Comparison of ENCODE assay signal across 1 cellular context in the genomic region with DNA sequence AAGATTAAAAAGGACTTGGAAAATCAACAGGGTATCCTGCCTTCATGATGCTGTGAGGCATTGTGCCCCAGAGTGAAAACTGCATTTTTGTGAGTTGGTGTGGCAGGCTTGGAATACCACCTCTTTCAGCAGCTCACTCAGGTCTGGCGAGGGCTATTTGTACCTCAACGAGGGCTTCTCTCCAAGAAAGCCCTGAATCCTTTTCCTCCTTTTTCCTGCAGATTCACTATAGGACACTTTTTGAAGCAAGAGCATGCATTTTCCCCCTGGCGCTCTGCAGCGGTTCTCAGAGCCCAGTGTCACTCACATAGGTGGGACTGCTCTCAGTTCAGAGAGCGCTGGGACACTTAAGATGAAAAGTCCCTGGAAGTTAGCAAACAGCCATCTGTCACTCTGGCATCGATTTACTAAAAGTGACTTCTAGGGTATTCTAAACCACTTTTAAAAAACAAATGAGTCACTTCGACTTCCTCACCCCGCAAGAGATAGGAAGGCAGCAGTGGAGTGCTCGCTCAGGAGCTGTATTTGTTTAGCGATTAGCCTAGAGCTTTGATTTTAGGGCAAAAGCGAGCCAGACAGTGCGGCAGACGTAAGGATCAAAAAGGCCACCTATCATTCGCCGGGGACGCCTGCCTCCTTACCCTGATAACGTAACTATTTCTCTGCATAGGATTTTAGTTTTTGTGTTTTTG.
TF ChIP-seq lines count a peak whose summit lies in the region.

No MANE protein-coding gene starts in this region.

TF ChIP-seq in HepG2, 621 proteins besides CTCF, POLR2A, EP300 and RAD21 (continued from another document and continues in another):
- TF ChIP-seq, protein P1, sequence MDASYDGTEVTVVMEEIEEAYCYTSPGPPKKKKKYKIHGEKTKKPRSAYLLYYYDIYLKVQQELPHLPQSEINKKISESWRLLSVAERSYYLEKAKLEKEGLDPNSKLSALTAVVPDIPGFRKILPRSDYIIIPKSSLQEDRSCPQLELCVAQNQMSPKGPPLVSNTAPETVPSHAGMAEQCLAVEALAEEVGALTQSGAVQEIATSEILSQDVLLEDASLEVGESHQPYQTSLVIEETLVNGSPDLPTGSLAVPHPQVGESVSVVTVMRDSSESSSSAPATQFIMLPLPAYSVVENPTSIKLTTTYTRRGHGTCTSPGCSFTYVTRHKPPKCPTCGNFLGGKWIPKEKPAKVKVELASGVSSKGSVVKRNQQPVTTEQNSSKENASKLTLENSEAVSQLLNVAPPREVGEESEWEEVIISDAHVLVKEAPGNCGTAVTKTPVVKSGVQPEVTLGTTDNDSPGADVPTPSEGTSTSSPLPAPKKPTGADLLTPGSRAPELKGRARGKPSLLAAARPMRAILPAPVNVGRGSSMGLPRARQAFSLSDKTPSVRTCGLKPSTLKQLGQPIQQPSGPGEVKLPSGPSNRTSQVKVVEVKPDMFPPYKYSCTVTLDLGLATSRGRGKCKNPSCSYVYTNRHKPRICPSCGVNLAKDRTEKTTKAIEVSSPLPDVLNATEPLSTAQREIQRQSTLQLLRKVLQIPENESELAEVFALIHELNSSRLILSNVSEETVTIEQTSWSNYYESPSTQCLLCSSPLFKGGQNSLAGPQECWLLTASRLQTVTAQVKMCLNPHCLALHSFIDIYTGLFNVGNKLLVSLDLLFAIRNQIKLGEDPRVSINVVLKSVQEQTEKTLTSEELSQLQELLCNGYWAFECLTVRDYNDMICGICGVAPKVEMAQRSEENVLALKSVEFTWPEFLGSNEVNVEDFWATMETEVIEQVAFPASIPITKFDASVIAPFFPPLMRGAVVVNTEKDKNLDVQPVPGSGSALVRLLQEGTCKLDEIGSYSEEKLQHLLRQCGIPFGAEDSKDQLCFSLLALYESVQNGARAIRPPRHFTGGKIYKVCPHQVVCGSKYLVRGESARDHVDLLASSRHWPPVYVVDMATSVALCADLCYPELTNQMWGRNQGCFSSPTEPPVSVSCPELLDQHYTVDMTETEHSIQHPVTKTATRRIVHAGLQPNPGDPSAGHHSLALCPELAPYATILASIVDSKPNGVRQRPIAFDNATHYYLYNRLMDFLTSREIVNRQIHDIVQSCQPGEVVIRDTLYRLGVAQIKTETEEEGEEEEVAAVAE (CRISPR knock-in tag; IDR thresholded peaks at IDR 0.05; ENCODE audit: borderline replicate concordance), result no peak
- TF ChIP-seq, protein P2, sequence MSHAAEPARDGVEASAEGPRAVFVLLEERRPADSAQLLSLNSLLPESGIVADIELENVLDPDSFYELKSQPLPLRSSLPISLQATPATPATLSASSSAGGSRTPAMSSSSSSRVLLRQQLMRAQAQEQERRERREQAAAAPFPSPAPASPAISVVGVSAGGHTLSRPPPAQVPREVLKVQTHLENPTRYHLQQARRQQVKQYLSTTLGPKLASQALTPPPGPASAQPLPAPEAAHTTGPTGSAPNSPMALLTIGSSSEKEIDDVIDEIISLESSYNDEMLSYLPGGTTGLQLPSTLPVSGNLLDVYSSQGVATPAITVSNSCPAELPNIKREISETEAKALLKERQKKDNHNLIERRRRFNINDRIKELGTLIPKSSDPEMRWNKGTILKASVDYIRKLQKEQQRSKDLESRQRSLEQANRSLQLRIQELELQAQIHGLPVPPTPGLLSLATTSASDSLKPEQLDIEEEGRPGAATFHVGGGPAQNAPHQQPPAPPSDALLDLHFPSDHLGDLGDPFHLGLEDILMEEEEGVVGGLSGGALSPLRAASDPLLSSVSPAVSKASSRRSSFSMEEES (CRISPR knock-in tag; IDR thresholded peaks at IDR 0.05), result no peak; the same call in 1 of the 2 replicates
- TF ChIP-seq SP2 (CRISPR knock-in tag; IDR thresholded peaks at IDR 0.05) (no peak), MBD4 (IDR thresholded peaks at IDR 0.05; ENCODE audit: borderline replicate concordance, low read length) (peak; percentile 95; the same call in 1 of the 2 replicates), SALL2 (CRISPR knock-in tag; IDR thresholded peaks at IDR 0.05) (no peak), ARNT2 (CRISPR knock-in tag; IDR thresholded peaks at IDR 0.05; ENCODE audit: low read depth) (no peak), ZNF160 (CRISPR knock-in tag; IDR thresholded peaks at IDR 0.05) (no peak), ZNF614 (CRISPR knock-in tag; IDR thresholded peaks at IDR 0.05; ENCODE audit: borderline replicate concordance) (no peak), DPF2 (CRISPR knock-in tag; IDR thresholded peaks at IDR 0.05; ENCODE audit: borderline replicate concordance, low read depth) (peak; percentile 66; the same call in 1 of the 2 replicates), BRD4 (CRISPR knock-in tag; IDR thresholded peaks at IDR 0.05) (no peak), CEBPG (CRISPR knock-in tag; IDR thresholded peaks at IDR 0.05) (peak; percentile 72), PITX1 (CRISPR knock-in tag; IDR thresholded peaks at IDR 0.05) (peak; percentile 100), ZMYM4 (CRISPR knock-in tag; IDR thresholded peaks at IDR 0.05) (peak; percentile 72), CENPX (CRISPR knock-in tag; IDR thresholded peaks at IDR 0.05) (no peak), HNRNPUL1 (IDR thresholded peaks at IDR 0.05; ENCODE audit: low read depth, low read length) (no peak), MTF2 (CRISPR knock-in tag; IDR thresholded peaks at IDR 0.05; ENCODE audit: borderline replicate concordance) (no peak), SRSF9 (IDR thresholded peaks at IDR 0.05; ENCODE audit: borderline replicate concordance, insufficient read depth, low read depth, low read length, poor library complexity, severe bottlenecking) (no peak), ZNF75D (CRISPR knock-in tag; IDR thresholded peaks at IDR 0.05; ENCODE audit: borderline replicate concordance) (no peak)
- TF ChIP-seq, protein P3, sequence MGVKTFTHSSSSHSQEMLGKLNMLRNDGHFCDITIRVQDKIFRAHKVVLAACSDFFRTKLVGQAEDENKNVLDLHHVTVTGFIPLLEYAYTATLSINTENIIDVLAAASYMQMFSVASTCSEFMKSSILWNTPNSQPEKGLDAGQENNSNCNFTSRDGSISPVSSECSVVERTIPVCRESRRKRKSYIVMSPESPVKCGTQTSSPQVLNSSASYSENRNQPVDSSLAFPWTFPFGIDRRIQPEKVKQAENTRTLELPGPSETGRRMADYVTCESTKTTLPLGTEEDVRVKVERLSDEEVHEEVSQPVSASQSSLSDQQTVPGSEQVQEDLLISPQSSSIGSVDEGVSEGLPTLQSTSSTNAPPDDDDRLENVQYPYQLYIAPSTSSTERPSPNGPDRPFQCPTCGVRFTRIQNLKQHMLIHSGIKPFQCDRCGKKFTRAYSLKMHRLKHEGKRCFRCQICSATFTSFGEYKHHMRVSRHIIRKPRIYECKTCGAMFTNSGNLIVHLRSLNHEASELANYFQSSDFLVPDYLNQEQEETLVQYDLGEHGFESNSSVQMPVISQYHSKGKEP (CRISPR knock-in tag; IDR thresholded peaks at IDR 0.05), result no peak
- TF ChIP-seq, protein P4, sequence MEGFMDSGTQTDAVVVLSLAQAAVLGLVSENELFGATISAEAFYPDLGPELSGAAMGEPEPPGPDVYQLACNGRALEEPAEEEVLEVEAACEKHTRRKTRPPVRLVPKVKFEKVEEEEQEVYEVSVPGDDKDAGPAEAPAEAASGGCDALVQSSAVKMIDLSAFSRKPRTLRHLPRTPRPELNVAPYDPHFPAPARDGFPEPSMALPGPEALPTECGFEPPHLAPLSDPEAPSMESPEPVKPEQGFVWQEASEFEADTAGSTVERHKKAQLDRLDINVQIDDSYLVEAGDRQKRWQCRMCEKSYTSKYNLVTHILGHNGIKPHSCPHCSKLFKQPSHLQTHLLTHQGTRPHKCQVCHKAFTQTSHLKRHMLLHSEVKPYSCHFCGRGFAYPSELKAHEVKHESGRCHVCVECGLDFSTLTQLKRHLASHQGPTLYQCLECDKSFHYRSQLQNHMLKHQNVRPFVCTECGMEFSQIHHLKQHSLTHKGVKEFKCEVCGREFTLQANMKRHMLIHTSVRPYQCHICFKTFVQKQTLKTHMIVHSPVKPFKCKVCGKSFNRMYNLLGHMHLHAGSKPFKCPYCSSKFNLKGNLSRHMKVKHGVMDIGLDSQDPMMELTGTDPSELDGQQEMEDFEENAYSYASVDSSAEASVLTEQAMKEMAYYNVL (CRISPR knock-in tag; IDR thresholded peaks at IDR 0.05; ENCODE audit: borderline replicate concordance), result peak; percentile 85
- TF ChIP-seq, protein P5, sequence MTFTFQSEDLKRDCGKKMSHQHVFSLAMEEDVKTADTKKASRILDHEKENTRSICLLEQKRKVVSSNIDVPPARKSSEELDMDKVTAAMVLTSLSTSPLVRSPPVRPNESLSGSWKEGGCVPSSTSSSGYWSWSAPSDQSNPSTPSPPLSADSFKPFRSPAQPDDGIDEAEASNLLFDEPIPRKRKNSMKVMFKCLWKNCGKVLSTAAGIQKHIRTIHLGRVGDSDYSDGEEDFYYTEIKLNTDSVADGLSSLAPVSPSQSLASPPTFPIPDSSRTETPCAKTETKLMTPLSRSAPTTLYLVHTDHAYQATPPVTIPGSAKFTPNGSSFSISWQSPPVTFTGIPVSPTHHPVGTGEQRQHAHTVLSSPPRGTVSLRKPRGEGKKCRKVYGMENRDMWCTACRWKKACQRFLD (CRISPR knock-in tag; IDR thresholded peaks at IDR 0.05; ENCODE audit: borderline replicate concordance), result no peak
- TF ChIP-seq, protein P6, sequence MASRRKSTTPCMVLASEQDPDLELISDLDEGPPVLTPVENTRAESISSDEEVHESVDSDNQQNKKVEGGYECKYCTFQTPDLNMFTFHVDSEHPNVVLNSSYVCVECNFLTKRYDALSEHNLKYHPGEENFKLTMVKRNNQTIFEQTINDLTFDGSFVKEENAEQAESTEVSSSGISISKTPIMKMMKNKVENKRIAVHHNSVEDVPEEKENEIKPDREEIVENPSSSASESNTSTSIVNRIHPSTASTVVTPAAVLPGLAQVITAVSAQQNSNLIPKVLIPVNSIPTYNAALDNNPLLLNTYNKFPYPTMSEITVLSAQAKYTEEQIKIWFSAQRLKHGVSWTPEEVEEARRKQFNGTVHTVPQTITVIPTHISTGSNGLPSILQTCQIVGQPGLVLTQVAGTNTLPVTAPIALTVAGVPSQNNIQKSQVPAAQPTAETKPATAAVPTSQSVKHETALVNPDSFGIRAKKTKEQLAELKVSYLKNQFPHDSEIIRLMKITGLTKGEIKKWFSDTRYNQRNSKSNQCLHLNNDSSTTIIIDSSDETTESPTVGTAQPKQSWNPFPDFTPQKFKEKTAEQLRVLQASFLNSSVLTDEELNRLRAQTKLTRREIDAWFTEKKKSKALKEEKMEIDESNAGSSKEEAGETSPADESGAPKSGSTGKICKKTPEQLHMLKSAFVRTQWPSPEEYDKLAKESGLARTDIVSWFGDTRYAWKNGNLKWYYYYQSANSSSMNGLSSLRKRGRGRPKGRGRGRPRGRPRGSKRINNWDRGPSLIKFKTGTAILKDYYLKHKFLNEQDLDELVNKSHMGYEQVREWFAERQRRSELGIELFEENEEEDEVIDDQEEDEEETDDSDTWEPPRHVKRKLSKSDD (CRISPR knock-in tag; IDR thresholded peaks at IDR 0.05; ENCODE audit: low read depth), result no peak; the same call in 1 of the 2 replicates
- TF ChIP-seq, protein P7, sequence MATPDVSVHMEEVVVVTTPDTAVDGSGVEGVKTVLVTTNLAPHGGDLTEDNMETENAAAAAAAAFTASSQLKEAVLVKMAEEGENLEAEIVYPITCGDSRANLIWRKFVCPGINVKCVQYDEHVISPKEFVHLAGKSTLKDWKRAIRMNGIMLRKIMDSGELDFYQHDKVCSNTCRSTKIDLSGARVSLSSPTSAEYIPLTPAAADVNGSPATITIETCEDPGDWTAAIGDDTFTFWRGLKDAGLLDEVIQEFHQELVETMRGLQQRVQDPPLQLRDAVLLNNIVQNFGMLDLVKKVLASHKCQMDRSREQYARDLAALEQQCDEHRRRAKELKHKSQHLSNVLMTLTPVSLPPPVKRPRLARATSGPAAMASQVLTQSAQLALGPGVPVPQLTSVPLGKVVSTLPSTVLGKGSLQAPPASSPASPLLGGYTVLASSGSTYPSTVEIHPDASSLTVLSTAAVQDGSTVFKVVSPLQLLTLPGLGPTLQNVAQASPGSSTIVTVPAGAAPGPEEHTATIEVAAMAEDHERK (CRISPR knock-in tag; IDR thresholded peaks at IDR 0.05; ENCODE audit: low read depth), result no peak; the same call in 1 of the 2 replicates
- TF ChIP-seq, protein P8, sequence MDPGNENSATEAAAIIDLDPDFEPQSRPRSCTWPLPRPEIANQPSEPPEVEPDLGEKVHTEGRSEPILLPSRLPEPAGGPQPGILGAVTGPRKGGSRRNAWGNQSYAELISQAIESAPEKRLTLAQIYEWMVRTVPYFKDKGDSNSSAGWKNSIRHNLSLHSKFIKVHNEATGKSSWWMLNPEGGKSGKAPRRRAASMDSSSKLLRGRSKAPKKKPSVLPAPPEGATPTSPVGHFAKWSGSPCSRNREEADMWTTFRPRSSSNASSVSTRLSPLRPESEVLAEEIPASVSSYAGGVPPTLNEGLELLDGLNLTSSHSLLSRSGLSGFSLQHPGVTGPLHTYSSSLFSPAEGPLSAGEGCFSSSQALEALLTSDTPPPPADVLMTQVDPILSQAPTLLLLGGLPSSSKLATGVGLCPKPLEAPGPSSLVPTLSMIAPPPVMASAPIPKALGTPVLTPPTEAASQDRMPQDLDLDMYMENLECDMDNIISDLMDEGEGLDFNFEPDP (CRISPR knock-in tag; conservative IDR thresholded peaks at IDR 0.05), result no peak
- TF ChIP-seq, protein P9, sequence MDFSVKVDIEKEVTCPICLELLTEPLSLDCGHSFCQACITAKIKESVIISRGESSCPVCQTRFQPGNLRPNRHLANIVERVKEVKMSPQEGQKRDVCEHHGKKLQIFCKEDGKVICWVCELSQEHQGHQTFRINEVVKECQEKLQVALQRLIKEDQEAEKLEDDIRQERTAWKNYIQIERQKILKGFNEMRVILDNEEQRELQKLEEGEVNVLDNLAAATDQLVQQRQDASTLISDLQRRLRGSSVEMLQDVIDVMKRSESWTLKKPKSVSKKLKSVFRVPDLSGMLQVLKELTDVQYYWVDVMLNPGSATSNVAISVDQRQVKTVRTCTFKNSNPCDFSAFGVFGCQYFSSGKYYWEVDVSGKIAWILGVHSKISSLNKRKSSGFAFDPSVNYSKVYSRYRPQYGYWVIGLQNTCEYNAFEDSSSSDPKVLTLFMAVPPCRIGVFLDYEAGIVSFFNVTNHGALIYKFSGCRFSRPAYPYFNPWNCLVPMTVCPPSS (IDR thresholded peaks at IDR 0.05), result no peak
- TF ChIP-seq, protein P10, sequence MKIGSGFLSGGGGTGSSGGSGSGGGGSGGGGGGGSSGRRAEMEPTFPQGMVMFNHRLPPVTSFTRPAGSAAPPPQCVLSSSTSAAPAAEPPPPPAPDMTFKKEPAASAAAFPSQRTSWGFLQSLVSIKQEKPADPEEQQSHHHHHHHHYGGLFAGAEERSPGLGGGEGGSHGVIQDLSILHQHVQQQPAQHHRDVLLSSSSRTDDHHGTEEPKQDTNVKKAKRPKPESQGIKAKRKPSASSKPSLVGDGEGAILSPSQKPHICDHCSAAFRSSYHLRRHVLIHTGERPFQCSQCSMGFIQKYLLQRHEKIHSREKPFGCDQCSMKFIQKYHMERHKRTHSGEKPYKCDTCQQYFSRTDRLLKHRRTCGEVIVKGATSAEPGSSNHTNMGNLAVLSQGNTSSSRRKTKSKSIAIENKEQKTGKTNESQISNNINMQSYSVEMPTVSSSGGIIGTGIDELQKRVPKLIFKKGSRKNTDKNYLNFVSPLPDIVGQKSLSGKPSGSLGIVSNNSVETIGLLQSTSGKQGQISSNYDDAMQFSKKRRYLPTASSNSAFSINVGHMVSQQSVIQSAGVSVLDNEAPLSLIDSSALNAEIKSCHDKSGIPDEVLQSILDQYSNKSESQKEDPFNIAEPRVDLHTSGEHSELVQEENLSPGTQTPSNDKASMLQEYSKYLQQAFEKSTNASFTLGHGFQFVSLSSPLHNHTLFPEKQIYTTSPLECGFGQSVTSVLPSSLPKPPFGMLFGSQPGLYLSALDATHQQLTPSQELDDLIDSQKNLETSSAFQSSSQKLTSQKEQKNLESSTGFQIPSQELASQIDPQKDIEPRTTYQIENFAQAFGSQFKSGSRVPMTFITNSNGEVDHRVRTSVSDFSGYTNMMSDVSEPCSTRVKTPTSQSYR (CRISPR knock-in tag; IDR thresholded peaks at IDR 0.05; ENCODE audit: borderline replicate concordance), result peak; percentile 51; the same call in 1 of the 2 replicates
